ENCODE assay signal across 40 cellular contexts in genomic region chr13:95463516-95463915, GRCh38.
A peak's percentile ranks its signal among the peaks of the same experiment; 100 is the strongest.
DNase-seq lines count a peak whose midpoint lies in the region; ATAC-seq, FAIRE-seq and TF ChIP-seq lines count a peak whose summit lies in the region.
"Had no signal": no experiment of that assay in that cellular context is flagged by ENCODE, and none has a peak within 500 bp of the region (broad histone marks: within the 10 kb centered on the region; RNA-seq: fewer than 3 reads in every experiment).

No MANE protein-coding gene starts in this region.

- H3K9ac ChIP-seq in MM.1S (ENCODE audit: low read length), result no peak overlapping the region
- no peak overlapping the region for H3K9ac ChIP-seq in kidney (ENCODE audit: low read length in 2 of 2)

- CTCF ChIA-PET in activated naive CD4-positive, alpha-beta T cell treated with anti-CD3 and anti-CD28 coated beads for 36 hours (lab: Charles Lee), result no interaction called here

- H3K4me3 ChIP-seq in MM.1S (ENCODE audit: low read length), result no peak overlapping the region
- no peak overlapping the region for H3K4me3 ChIP-seq in choroid plexus epithelial cell (ENCODE audit: low read depth, low read length)
- H3K4me3 ChIP-seq in kidney (ENCODE audit: low read length in 2 of 2), result no peak overlapping the region
- H3K4me3 ChIP-seq: cardiac muscle cell, colonic mucosa, prostate gland, tibial artery, vagina had no signal

- peaks cover 4% of the 10 kb centered on the region for H3K36me3 Mint-ChIP-seq in activated naive CD4-positive, alpha-beta T cell treated with anti-CD3 and anti-CD28 coated beads for 36 hours (ENCODE audit: low read depth)

- FAIRE-seq in kidney (lab: Jason Lieb, UNC), result no peak
- FAIRE-seq: GM19239, RCC 7860 had no signal

- H3K27ac Mint-ChIP-seq in activated naive CD4-positive, alpha-beta T cell treated with anti-CD3 and anti-CD28 coated beads for 36 hours, result no peak overlapping the region
- H3K27ac Mint-ChIP-seq: activated CD4-positive, alpha-beta T cell treated with anti-CD3 and anti-CD28 coated beads, Interleukin-2, amount 10 ng/mL, durations not matched to agents 24 days and 14 days; activated naive CD4-positive, alpha-beta T cell treated with anti-CD3 and anti-CD28 coated beads, Interleukin-2, amount 50 U/mL, for 24 hours; activated T-helper 2 cell treated with anti-CD3 and anti-CD28 coated beads, Interferon-gamma antibody, Interleukin-2, Interleukin-4, amounts not matched to agents 10 μg/mL and 5 μg/mL and 100 μg/mL, durations not matched to agents 14 hours and 24 hours and 36 hours; mesothelial cell of epicardium; naive B cell; T-helper 2 cell treated with Interferon-gamma antibody and Interleukin-4, amounts not matched to agents 5 μg/mL and 100 μg/mL, for 36 hours; WTC11 had no signal

- no peaks in the 10 kb centered on the region for H3K9me3 ChIP-seq in MM.1S (replicated peaks; ENCODE audit: insufficient read depth, low read length)
- H3K9me3 ChIP-seq in kidney (ENCODE audit: control insufficient read depth in 1 of 2, low read length in 2 of 2), result peaks cover 0 to 5% of the 10 kb centered on the region in 2 donors
- H3K9me3 ChIP-seq: colonic mucosa, prostate gland, tibial artery, vagina had no signal

- TF ChIP-seq CTCF in MM.1S (IDR thresholded peaks at IDR 0.05; ENCODE audit: low read length) (no peak), choroid plexus epithelial cell (conservative IDR thresholded peaks at IDR 0.05; ENCODE audit: low read depth, low read length) (no peak), kidney (IDR thresholded peaks at IDR 0.05; ENCODE audit: borderline replicate concordance, extremely low read depth, insufficient read depth) (no peak)

- peak overlapping the region; percentile 46; the same call in 1 of the 2 replicates for H3K27ac ChIP-seq in MM.1S (ENCODE audit: low read length)
- H3K27ac ChIP-seq in kidney (ENCODE audit: low read depth in 2 of 2, low read length in 2 of 2), result no peak overlapping the region
- H3K27ac ChIP-seq: C4-2B, cardiac muscle cell, colonic mucosa, foreskin keratinocyte, prostate gland, tibial artery, vagina had no signal

- H3K9me2 ChIP-seq in MM.1S (replicated peaks; ENCODE audit: insufficient read depth, low read length), result no peaks in the 10 kb centered on the region

- H3K9me3 Mint-ChIP-seq in activated naive CD4-positive, alpha-beta T cell treated with anti-CD3 and anti-CD28 coated beads for 36 hours, result peaks cover 14% of the 10 kb centered on the region

- no peak overlapping the region for H3K4me3 Mint-ChIP-seq in activated naive CD4-positive, alpha-beta T cell treated with anti-CD3 and anti-CD28 coated beads for 36 hours
- H3K4me3 Mint-ChIP-seq: activated CD4-positive, alpha-beta T cell treated with anti-CD3 and anti-CD28 coated beads, Interleukin-2, amount 10 ng/mL, durations not matched to agents 24 days and 14 days; activated naive CD4-positive, alpha-beta T cell treated with anti-CD3 and anti-CD28 coated beads, Interleukin-2, amount 50 U/mL, for 24 hours; mesothelial cell of epicardium; naive B cell; T-helper 2 cell treated with Interferon-gamma antibody and Interleukin-4, amounts not matched to agents 5 μg/mL and 100 μg/mL, for 36 hours; WTC11 had no signal

- H3K4me2 ChIP-seq in MM.1S (ENCODE audit: low read depth, low read length), result peak overlapping the region; percentile 31; the same call in 1 of the 2 replicates

- peak; percentile 45 for ATAC-seq in GM18502 (IDR thresholded peaks at IDR 0.05; ENCODE audit: poor library complexity, unreplicated experiment)
- ATAC-seq in sciatic nerve, result no peak
- ATAC-seq: foreskin keratinocyte had no signal

- peak overlapping the region; percentile 89 for H2AFZ ChIP-seq in MM.1S (ENCODE audit: low read length)

- peaks cover 18% of the 10 kb centered on the region; the same call in 1 of the 2 replicates for H3F3A ChIP-seq in MM.1S (ENCODE audit: insufficient read depth, low read length)

- H3K4me1 ChIP-seq in MM.1S (ENCODE audit: low read length), result peaks cover 30% of the 10 kb centered on the region
- no peaks in the 10 kb centered on the region for H3K4me1 ChIP-seq in kidney (ENCODE audit: control insufficient read depth in 1 of 2, insufficient read depth in 1 of 2, low read depth in 1 of 2, low read length in 2 of 2)
- H3K4me1 ChIP-seq: colonic mucosa, foreskin keratinocyte, prostate gland, tibial artery, vagina had no signal

- peaks cover 2% of the 10 kb centered on the region for H3K27me3 Mint-ChIP-seq in activated naive CD4-positive, alpha-beta T cell treated with anti-CD3 and anti-CD28 coated beads for 36 hours (ENCODE audit: low read depth)
- H3K27me3 Mint-ChIP-seq: activated CD4-positive, alpha-beta T cell treated with anti-CD3 and anti-CD28 coated beads, Interleukin-2, amount 10 ng/mL, durations not matched to agents 24 days and 14 days had no signal

- H3K36me3 ChIP-seq in MM.1S (replicated peaks; ENCODE audit: insufficient read depth, low read length) (no peaks in the 10 kb centered on the region), kidney (ENCODE audit: control insufficient read depth in 1 of 2, insufficient read depth in 2 of 2, low read length in 2 of 2) (no peaks in the 10 kb centered on the region)
- H3K36me3 ChIP-seq: cardiac muscle cell, colonic mucosa, prostate gland, tibial artery, vagina had no signal

- no peaks in the 10 kb centered on the region for H3K4me1 Mint-ChIP-seq in activated naive CD4-positive, alpha-beta T cell treated with anti-CD3 and anti-CD28 coated beads for 36 hours (ENCODE audit: low read depth)
- H3K4me1 Mint-ChIP-seq: activated CD4-positive, alpha-beta T cell treated with anti-CD3 and anti-CD28 coated beads, Interleukin-2, amount 10 ng/mL, durations not matched to agents 24 days and 14 days; activated naive CD4-positive, alpha-beta T cell treated with anti-CD3 and anti-CD28 coated beads, Interleukin-2, amount 50 U/mL, for 24 hours; mesothelial cell of epicardium; naive B cell had no signal

- DNase-seq in MM.1S (peak; percentile 61), choroid plexus epithelial cell (ENCODE audit: low read depth) (peak; percentile 28), kidney tubule cell (ENCODE audit: low spot score) (peak; percentile 49), sciatic nerve (ENCODE audit: low spot score) (no peak), kidney (no peak)
- DNase-seq in activated naive CD4-positive, alpha-beta T cell treated with anti-CD3 and anti-CD28 coated beads for 36 hours, result no peak
- DNase-seq: activated CD4-positive, alpha-beta T cell treated with anti-CD3 and anti-CD28 coated beads, Interleukin-2, amount 10 ng/mL, durations not matched to agents 24 days and 14 days; activated CD8-positive, alpha-beta memory T cell treated with anti-CD3 and anti-CD28 coated beads for 24 hours; activated T-cell treated with anti-CD3 and anti-CD28 coated beads for 4 hours; anterior cingulate cortex; colonic mucosa; COR-L47; DND-41; effector CD8-positive, alpha-beta T cell; erythroblast; GF-D8; H7; head of caudate nucleus; Kasumi-1; naive B cell; NCI-H1048; NCI-H2107; NCI-H446 treated with DMSO at 0.1 percent for 48 hours; NCI-H774; stimulated activated CD4-positive, alpha-beta T cell treated with anti-CD3 and anti-CD28 coated beads, Interleukin-15, amount 100 ng/mL, for 24 hours; stimulated activated CD4-positive, alpha-beta T cell treated with anti-CD3 and anti-CD28 coated beads, Interleukin-4, amount 100 ng/mL, for 4 hours; tibial artery had no signal

- H3K27me3 ChIP-seq in MM.1S (replicated peaks; ENCODE audit: insufficient read depth, low read length), result no peaks in the 10 kb centered on the region
- H3K27me3 ChIP-seq: cardiac muscle cell, colonic mucosa, foreskin keratinocyte, tibial artery, vagina had no signal

- no peaks in the 10 kb centered on the region for H3K79me2 ChIP-seq in MM.1S (ENCODE audit: low read length)

- no peaks in the 10 kb centered on the region for H4K20me1 ChIP-seq in MM.1S (ENCODE audit: insufficient read depth, low read length)

- intact Hi-C loops in sciatic nerve (cut with DNase I) (no loop called here), kidney (cut with DNase I) (no loop called here)
- intact Hi-C loops in activated naive CD4-positive, alpha-beta T cell treated with anti-CD3 and anti-CD28 coated beads for 36 hours (cut with micrococcal nuclease), result no loop called here

Comparison
In these comparisons a context has a peak if more than half of its experiments do, and no peak if none do; other contexts are left out.
1. DNase-seq: peak in MM.1S (single experiment), choroid plexus epithelial cell (single experiment) and kidney tubule cell (single experiment); none in sciatic nerve (single experiment), kidney (single experiment) and activated naive CD4-positive, alpha-beta T cell treated with anti-CD3 and anti-CD28 coated beads for 36 hours (single experiment).